ENCODE assay signal across 1 cellular context in the genomic region with DNA sequence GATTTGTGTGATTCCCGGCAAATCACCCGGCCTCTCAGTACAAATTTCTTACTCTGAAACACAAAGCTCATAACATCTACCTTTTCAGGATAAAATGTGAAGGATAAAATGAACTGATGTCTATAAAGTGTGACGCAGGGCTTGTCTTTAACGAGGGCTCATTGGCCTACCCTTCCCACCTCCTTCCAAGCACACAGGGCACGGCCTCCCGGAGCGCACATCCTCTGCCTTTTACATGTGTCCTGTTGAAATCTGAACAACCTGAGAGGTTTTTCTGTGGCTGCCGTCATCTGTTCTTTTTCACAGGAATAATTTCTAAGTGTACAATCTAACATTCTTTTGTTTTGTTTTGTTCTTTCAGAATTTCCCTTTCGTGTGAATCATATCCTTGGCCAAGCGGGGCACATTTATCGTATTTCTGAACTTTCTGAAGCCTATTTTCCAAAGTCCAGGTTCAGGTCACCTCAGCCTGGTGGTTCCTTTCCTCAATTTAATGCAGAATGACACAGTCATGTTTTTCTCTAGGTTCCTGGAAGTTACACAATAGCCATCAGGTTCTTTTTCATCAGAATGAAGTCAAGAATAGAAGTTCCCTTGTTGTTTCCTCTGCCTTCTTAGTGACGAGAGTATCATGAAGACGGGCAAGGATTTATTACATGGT.
TF ChIP-seq lines count a peak whose summit lies in the region.

No MANE protein-coding gene starts in this region.

TF ChIP-seq in HepG2, 621 proteins besides CTCF, POLR2A, EP300 and RAD21:
- TF ChIP-seq NR2F2 (IDR thresholded peaks at IDR 0.05; ENCODE audit: borderline replicate concordance, low read depth) (no peak), ZNF704 (CRISPR knock-in tag; IDR thresholded peaks at IDR 0.05; ENCODE audit: borderline replicate concordance) (no peak)
